In the genomic region with DNA sequence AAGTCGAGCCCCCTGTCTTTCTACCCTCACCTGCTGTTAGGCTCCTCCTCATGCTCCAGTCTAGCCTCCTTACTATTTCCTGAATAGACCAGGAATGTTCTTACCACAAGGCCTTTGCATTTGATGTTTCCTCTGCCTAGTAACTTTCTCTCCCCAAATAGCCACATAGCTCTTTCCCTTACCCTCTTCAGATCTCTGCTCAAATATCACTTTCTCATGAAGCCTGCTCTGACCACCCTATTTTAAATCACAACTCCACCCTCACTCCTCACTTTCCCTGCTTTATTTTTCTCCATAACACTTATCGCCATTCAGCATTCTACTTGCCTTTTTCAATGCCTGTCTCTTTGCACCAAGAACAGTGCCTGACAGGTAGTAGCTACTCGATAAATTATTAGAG, we compare ENCODE assay signal across 25 cellular contexts. TPM values are rescaled to one million over a fixed set of nuclear protein-coding genes. Genes with fewer than 3 reads are reported as not detected.
"Had no signal": no experiment of that assay in that cellular context is flagged by ENCODE, and none has a peak within 500 bp of the region (broad histone marks: within the 10 kb centered on the region; RNA-seq: fewer than 3 reads in every experiment).

No MANE protein-coding gene starts in this region.

- DNase-seq: activated CD4-positive, alpha-beta T cell treated with anti-CD3 and anti-CD28 coated beads, Interleukin-2, amount 10 ng/mL, durations not matched to agents 24 days and 14 days; activated CD4-positive, alpha-beta T cell treated with anti-CD3 and anti-CD28 coated beads, Interleukin-2, amount 50 U/mL, for 48 hours; activated gamma-delta T cell; activated naive CD4-positive, alpha-beta T cell treated with anti-CD3 and anti-CD28 coated beads for 36 hours; activated T-cell treated with anti-CD3 and anti-CD28 coated beads for 4 hours; brain microvascular endothelial cell; colonic mucosa; MG63; MV-4-11; NCI-H1092 treated with DMSO at 0.1 percent for 48 hours; NCI-H1436; NCI-H1694 treated with DMSO at 0.1 percent for 48 hours; NCI-H2081; NCI-H510A treated with DMSO at 0.1 percent for 48 hours; PC-3; SHP77; SW 1271 had no signal

- ATAC-seq: activated CD4-positive, CD25-positive, alpha-beta regulatory T cell treated with anti-CD3 and anti-CD28 coated beads, Interleukin-2, amount 50 U/mL, for 24 hours; PC-3; SK-N-SH treated with all-trans-retinoic acid at 6 μM for 48 hours had no signal

- H3K27ac Mint-ChIP-seq: activated CD4-positive, alpha-beta T cell treated with anti-CD3 and anti-CD28 coated beads, Interleukin-2, amount 10 ng/mL, durations not matched to agents 24 days and 14 days; activated naive CD4-positive, alpha-beta T cell treated with anti-CD3 and anti-CD28 coated beads for 36 hours had no signal

- H3K4me3 Mint-ChIP-seq: activated CD4-positive, alpha-beta T cell treated with anti-CD3 and anti-CD28 coated beads, Interleukin-2, amount 10 ng/mL, durations not matched to agents 24 days and 14 days; activated naive CD4-positive, alpha-beta T cell treated with anti-CD3 and anti-CD28 coated beads for 36 hours had no signal

- H3K27me3 Mint-ChIP-seq: IgD-negative memory B cell had no signal

- H3K27ac ChIP-seq: brain microvascular endothelial cell, colonic mucosa, KMS-11, SJSA1 had no signal

- H3K27me3 ChIP-seq: brain microvascular endothelial cell, colonic mucosa, MG63, SJSA1 had no signal

- H3K9me3 Mint-ChIP-seq: activated CD4-positive, alpha-beta T cell treated with anti-CD3 and anti-CD28 coated beads, Interleukin-2, amount 10 ng/mL, durations not matched to agents 24 days and 14 days; activated naive CD4-positive, alpha-beta T cell treated with anti-CD3 and anti-CD28 coated beads for 36 hours; IgD-negative memory B cell had no signal

- H3K9me3 ChIP-seq: colonic mucosa, MG63, SJSA1 had no signal

- H3K4me3 ChIP-seq: colonic mucosa, MG63, SJSA1 had no signal

- H3K36me3 ChIP-seq: colonic mucosa had no signal

RNA-seq across cellular contexts. Expression of gene RSPO1, which starts 51.0 kb away (rescaled TPM):
- total RNA-seq: activated CD4-positive, alpha-beta T cell treated with anti-CD3 and anti-CD28 coated beads, Interleukin-2, amount 10 ng/mL, durations not matched to agents 24 days and 14 days; activated CD8-positive, alpha-beta memory T cell treated with anti-CD3 and anti-CD28 coated beads for 36 hours; activated naive CD4-positive, alpha-beta T cell treated with anti-CD3 and anti-CD28 coated beads for 36 hours; cardiac septum; PC-3; SJSA1; T-helper 1 cell treated with Interleukin-12 subunit alpha and Interleukin-12 subunit beta and Interleukin-4 antibody, amounts not matched to agents 30 ng/mL and 1 ng/mL, for 36 hours had no signal
